Comparison of ENCODE assay signal across 1 cellular context in genomic region chr1:171674443-171675405, GRCh38.
TF ChIP-seq lines count a peak whose summit lies in the region.

No MANE protein-coding gene starts in this region.

TF ChIP-seq in K562, 482 proteins besides CTCF, POLR2A, EP300 and RAD21:
- TF ChIP-seq ZNF197 (CRISPR knock-in tag; IDR thresholded peaks at IDR 0.05; ENCODE audit: low read depth) (no peak), OTX1 (CRISPR knock-in tag; IDR thresholded peaks at IDR 0.05) (no peak), ZNF175 (CRISPR knock-in tag; IDR thresholded peaks at IDR 0.05; ENCODE audit: low read depth) (no peak), CBX8 (IDR thresholded peaks at IDR 0.05; ENCODE audit: borderline replicate concordance, extremely low read depth, low read depth, low read length, poor library complexity, severe bottlenecking) (no peak), TFAP4 (CRISPR knock-in tag; IDR thresholded peaks at IDR 0.05; ENCODE audit: borderline replicate concordance) (no peak), ZNF212 (CRISPR knock-in tag; IDR thresholded peaks at IDR 0.05) (no peak), CREB3L1 (IDR thresholded peaks at IDR 0.05; ENCODE audit: borderline replicate concordance, low read depth) (no peak), PHB2 (IDR thresholded peaks at IDR 0.05; ENCODE audit: low read depth) (no peak), HEY1 (CRISPR knock-in tag; IDR thresholded peaks at IDR 0.05; ENCODE audit: borderline replicate concordance) (no peak), DPF2 (IDR thresholded peaks at IDR 0.05) (no peak), CHD1 (IDR thresholded peaks at IDR 0.05; ENCODE audit: low read length) (no peak), PHF20 (IDR thresholded peaks at IDR 0.05; ENCODE audit: partially characterized antibody) (no peak), TCF3 (CRISPR knock-in tag; IDR thresholded peaks at IDR 0.05) (no peak), SRF (CRISPR knock-in tag; IDR thresholded peaks at IDR 0.05) (no peak)
- TF ChIP-seq, protein P1, sequence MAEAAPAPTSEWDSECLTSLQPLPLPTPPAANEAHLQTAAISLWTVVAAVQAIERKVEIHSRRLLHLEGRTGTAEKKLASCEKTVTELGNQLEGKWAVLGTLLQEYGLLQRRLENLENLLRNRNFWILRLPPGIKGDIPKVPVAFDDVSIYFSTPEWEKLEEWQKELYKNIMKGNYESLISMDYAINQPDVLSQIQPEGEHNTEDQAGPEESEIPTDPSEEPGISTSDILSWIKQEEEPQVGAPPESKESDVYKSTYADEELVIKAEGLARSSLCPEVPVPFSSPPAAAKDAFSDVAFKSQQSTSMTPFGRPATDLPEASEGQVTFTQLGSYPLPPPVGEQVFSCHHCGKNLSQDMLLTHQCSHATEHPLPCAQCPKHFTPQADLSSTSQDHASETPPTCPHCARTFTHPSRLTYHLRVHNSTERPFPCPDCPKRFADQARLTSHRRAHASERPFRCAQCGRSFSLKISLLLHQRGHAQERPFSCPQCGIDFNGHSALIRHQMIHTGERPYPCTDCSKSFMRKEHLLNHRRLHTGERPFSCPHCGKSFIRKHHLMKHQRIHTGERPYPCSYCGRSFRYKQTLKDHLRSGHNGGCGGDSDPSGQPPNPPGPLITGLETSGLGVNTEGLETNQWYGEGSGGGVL (CRISPR knock-in tag; IDR thresholded peaks at IDR 0.05), result no peak
